In genomic region chrX:139702658-139703057, GRCh38 we compare ENCODE assay signal across 36 cellular contexts. TPM values are rescaled to one million over a fixed set of nuclear protein-coding genes. Genes with fewer than 3 reads are reported as not detected.
"Had no signal": no experiment of that assay in that cellular context is flagged by ENCODE, and none has a peak within 500 bp of the region (broad histone marks: within the 10 kb centered on the region; RNA-seq: fewer than 3 reads in every experiment).

No MANE protein-coding gene starts in this region.

- H3K27ac ChIP-seq: KMS-11 had no signal

- H3K36me3 ChIP-seq: MG63 had no signal

- H3K27me3 ChIP-seq: MG63 had no signal

- H3K9ac ChIP-seq: KMS-11 had no signal

- DNase-seq: Karpas-422, Kasumi-1, KG1, MG63, MM.1S, MV-4-11, NCI-H1048, NCI-H1092, NCI-H1092 treated with DMSO at 0.1 percent for 48 hours, NCI-H1105, NCI-H1105 treated with DMSO at 0.1 percent for 48 hours, NCI-H1417, NCI-H1417 treated with DMSO at 0.1 percent for 48 hours, NCI-H1436, NCI-H1436 treated with DMSO at 0.1 percent for 48 hours, NCI-H146, NCI-H1694, NCI-H1694 treated with DMSO at 0.1 percent for 48 hours, NCI-H187, NCI-H187 treated with DMSO at 0.1 percent for 48 hours, NCI-H1930, NCI-H2029, NCI-H2029 treated with DMSO at 0.1 percent for 48 hours, NCI-H2081, NCI-H2081 treated with DMSO at 0.1 percent for 48 hours, NCI-H2107, NCI-H2171, NCI-H2171 treated with DMSO at 0.1 percent for 48 hours, NCI-H2227 treated with DMSO at 0.1 percent for 48 hours, NCI-H226, NCI-H345, NCI-H446, NCI-H446 treated with DMSO at 0.1 percent for 48 hours, NCI-H510A had no signal

- H3K4me3 ChIP-seq: MG63 had no signal

- H3K9me3 ChIP-seq: MG63 had no signal

- H3K4me2 ChIP-seq: KMS-11 had no signal

RNA-seq across cellular contexts. Expression of gene MCF2, which starts 5.3 kb away (rescaled TPM):
- total RNA-seq: M059J had no signal
